ENCODE assay signal across 2 cellular contexts in the genomic region with DNA sequence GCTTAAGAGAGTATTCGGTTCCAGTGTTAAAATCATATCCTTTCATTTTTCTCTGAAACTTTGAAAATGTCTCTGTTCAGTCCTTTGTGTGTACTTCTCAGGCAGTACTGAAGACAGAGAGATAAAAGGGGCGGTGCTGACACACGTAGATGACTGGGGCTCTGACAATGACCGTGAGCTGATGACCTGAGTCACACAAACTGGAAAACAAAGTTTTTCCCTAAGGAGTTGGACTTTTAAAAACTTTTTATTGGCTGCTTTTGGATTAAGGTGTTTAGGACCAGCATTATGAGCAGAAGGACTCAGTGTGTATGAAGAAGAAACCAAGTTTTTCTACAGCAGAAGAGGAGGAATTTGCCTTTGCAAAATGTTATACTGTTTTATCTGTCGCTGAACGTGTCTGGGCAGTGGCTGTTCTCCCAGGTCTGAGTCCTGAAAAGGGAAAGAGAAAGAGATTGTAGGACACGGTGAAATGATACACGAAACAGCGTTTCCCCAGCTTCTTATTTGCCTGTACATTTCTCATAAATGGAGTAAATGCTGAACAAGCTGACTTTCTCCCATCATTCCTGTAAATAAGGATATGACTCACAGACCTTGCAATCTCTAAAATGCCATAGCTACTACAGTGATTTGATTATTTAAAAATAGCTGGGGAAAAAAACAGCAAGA.
A peak's percentile ranks its signal among the peaks of the same experiment; 100 is the strongest.
TF ChIP-seq lines count a peak whose summit lies in the region.

No MANE protein-coding gene starts in this region.

TF ChIP-seq in GM12878, 131 proteins besides CTCF, POLR2A, EP300 and RAD21 (continued from another document):
- TF ChIP-seq PKNOX1 (IDR thresholded peaks at IDR 0.05): no peak
- no peak for TF ChIP-seq JUND (IDR thresholded peaks at IDR 0.05; ENCODE audit: low read depth, low read length)

TF ChIP-seq in liver, 16 proteins besides CTCF, POLR2A, EP300 and RAD21 (continued from another document):
- peak; percentile 37 for TF ChIP-seq ZBTB33 (IDR thresholded peaks at IDR 0.05)
- peak; percentile 72 for TF ChIP-seq JUND (IDR thresholded peaks at IDR 0.05)
- TF ChIP-seq RXRA (IDR thresholded peaks at IDR 0.05): peak in 1 of 2 donors; percentile 49
- peak; percentile 80 for TF ChIP-seq REST (IDR thresholded peaks at IDR 0.05)
- TF ChIP-seq TAF1 (conservative IDR thresholded peaks at IDR 0.05): peak; percentile 61
- TF ChIP-seq, protein P1, sequence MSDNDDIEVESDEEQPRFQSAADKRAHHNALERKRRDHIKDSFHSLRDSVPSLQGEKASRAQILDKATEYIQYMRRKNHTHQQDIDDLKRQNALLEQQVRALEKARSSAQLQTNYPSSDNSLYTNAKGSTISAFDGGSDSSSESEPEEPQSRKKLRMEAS (IDR thresholded peaks at IDR 0.05): peak; percentile 37
- peak in 1 of 2 donors; percentile 13 for TF ChIP-seq HNF4A (conservative IDR thresholded peaks at IDR 0.05)
- TF ChIP-seq YY1 (IDR thresholded peaks at IDR 0.05): peak; percentile 55
- peak; percentile 48 for TF ChIP-seq SP1 (IDR thresholded peaks at IDR 0.05)
- TF ChIP-seq HNF4G (IDR thresholded peaks at IDR 0.05): peak; percentile 14
- no peak for TF ChIP-seq GABPA (IDR thresholded peaks at IDR 0.05 in 1 of 2, conservative IDR thresholded peaks at IDR 0.05 in 1 of 2)
- peak; percentile 6 for TF ChIP-seq FOXA2 (IDR thresholded peaks at IDR 0.05)
- peak; percentile 9 for TF ChIP-seq NR2F2 (IDR thresholded peaks at IDR 0.05)
- TF ChIP-seq EGR1 (IDR thresholded peaks at IDR 0.05; ENCODE audit: low read depth in 2 of 2): no peak
